ENCODE assay signal across 9 cellular contexts in genomic region chr13:112928958-112929777, GRCh38. TPM values are rescaled to one million over a fixed set of nuclear protein-coding genes. Genes with fewer than 3 reads are reported as not detected.
A peak's percentile ranks its signal among the peaks of the same experiment; 100 is the strongest.
DNase-seq lines count a peak whose midpoint lies in the region; ATAC-seq and TF ChIP-seq lines count a peak whose summit lies in the region.
"Had no signal": no experiment of that assay in that cellular context is flagged by ENCODE, and none has a peak within 500 bp of the region (broad histone marks: within the 10 kb centered on the region; RNA-seq: fewer than 3 reads in every experiment).

No MANE protein-coding gene starts in this region.

- WGBS in transverse colon (ENCODE audit: low coverage in 1 of 2), 2 donors = 13% methylated on average over 21 of the region's 21 CpGs; no CpG with 5 or more reads in 1 of the 2 donors

- H3K9me3 ChIP-seq in transverse colon = no peaks in the 10 kb centered on the region

- H3K36me3 ChIP-seq in transverse colon = no peaks in the 10 kb centered on the region

- intact Hi-C loops in transverse colon (cut with DNase I; ENCODE audit: low total_unique reads) = no loop called here

- DNase-seq in NOMO-1 treated with DMSO at 0.1 percent for 48 hours (lab: John Stamatoyannopoulos, UW; ENCODE audit: unreplicated experiment) = peak; percentile 5
- no peak for DNase-seq in NOMO-1 (lab: John Stamatoyannopoulos, UW; ENCODE audit: unreplicated experiment in 2 of 2)
- DNase-seq in SK-MEL-5 (ENCODE audit: low read depth, low spot score) = peak; percentile 34
- DNase-seq in glomerular endothelial cell (ENCODE audit: extremely low read depth, low read depth, low spot score) = peak; percentile 9
- DNase-seq in transverse colon = peak; percentile 66
- DNase-seq in SIG-M5 (lab: John Stamatoyannopoulos, UW) = no peak
- DNase-seq in C1 segment of cervical spinal cord (lab: John Stamatoyannopoulos, UW) = no peak
- DNase-seq: activated CD4-positive, alpha-beta T cell treated with anti-CD3 and anti-CD28 coated beads, Interleukin-2, amount 10 ng/mL, durations not matched to agents 7 days and 5 days had no signal

- peaks cover 22% of the 10 kb centered on the region for H3K27me3 ChIP-seq in transverse colon

- in situ Hi-C loops in SK-MEL-5 (cut with HindIII; ENCODE audit: low pct_unique_long_range_greater_than_20kb, low sequenced_read_pairs) (no loop called here), transverse colon (cut with MboI; ENCODE audit: low pct_ligation_motif_present in 1 of 4, low pct_unique_long_range_greater_than_20kb in 1 of 4, low sequenced_read_pairs in 3 of 4) (loop anchor here in 3 of 4 donors (25.0 kb wide), 1 partner anchor 458 kb away; no protein-coding TSS in a partner anchor)

- TF ChIP-seq POLR2A in transverse colon (IDR thresholded peaks at IDR 0.05) = no peak

- H3K4me1 ChIP-seq in transverse colon = peaks cover 3 to 27% (median 18%) of the 10 kb centered on the region in 4 donors

- H3K4me3 ChIP-seq in transverse colon = no peak overlapping the region

- ATAC-seq in GM21367 (IDR thresholded peaks at IDR 0.05; ENCODE audit: unreplicated experiment) = no peak

- TF ChIP-seq EP300 in transverse colon (IDR thresholded peaks at IDR 0.05; ENCODE audit: low read depth) = no peak

- TF ChIP-seq CTCF in transverse colon (IDR thresholded peaks at IDR 0.05) = peak in 1 of 5 experiments; percentile 20

- H3K27ac ChIP-seq in transverse colon = peak overlapping the region in 1 of 4 donors; percentile 14

RNA-seq across cellular contexts. Expression of gene MCF2L, which starts 39.8 kb away (rescaled TPM):
- total RNA-seq in SK-MEL-5 (2014; rRNA removed; shearing (Covaris generic)) = 8.9 and 10.8 TPM in 2 replicates
- polyA plus RNA-seq in SK-MEL-5 (2015; cell fraction: cytosol; rRNA removed) = 12.0 and 16.0 TPM in 2 replicates
- 74.9 and 94.9 TPM in 2 replicates for polyA plus RNA-seq in SK-MEL-5 (2015; cell fraction: nucleus; rRNA removed)
- 2.4 and 23.4 TPM in 2 replicates for total RNA-seq in glomerular endothelial cell
- 100 to 1,000 TPM in 2 of 4 donors, 10 to 100 TPM in 2; 62.1 to 186 (median 91.3) TPM for total RNA-seq in transverse colon

Comparison
In these comparisons a context has a peak if more than half of its experiments do, and no peak if none do; other contexts are left out.
1. DNase-seq: peak in NOMO-1 treated with DMSO at 0.1 percent for 48 hours (single experiment), SK-MEL-5 (single experiment), glomerular endothelial cell (single experiment) and transverse colon (single experiment); none in NOMO-1 (0 of 2), SIG-M5 (single experiment) and C1 segment of cervical spinal cord (0 of 14).